8 cellular contexts compared by ENCODE assay signal in the genomic region with DNA sequence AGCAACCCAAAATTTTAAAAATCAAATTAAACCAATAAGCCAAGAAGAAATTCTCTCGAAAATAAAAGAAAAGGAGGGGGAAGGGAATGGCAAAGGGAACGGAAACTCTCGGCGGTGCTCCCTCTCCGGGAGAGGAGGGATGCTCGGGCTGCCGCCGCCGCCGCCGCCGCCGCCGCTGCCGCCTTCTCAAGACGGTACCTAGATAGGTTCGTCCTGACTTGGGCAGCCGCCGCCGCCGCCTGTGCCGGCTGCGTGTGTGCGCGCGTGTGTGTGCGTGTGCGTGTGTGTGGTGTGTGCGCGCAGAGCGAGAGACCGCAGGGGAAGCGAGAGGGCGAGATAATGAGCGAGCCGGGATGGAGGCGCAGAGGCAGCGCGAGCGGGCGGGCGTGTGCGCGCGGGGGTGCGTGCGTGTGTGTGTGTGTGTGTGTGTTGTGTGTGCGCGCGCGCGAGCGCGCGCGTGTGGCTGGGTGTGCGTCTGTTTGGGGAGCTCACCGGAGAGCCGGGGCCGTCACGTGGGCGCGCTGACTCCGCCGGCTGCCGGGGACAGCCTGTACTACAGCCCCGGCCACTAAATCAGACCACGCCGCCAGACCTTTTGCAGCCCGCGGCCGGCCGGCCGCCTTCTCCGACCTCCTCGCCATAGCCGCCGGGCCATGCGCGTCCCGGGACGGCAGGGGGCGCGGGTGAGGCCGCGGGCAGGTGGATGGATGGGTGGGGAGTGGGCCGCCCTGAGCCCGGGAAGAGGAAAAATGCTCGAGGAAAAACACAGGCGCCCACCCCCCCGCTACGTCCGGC.
DNase-seq lines count a peak whose midpoint lies in the region; ATAC-seq and FAIRE-seq lines count a peak whose summit lies in the region.

No MANE protein-coding gene starts in this region.

- intact Hi-C loops in activated CD4-positive, alpha-beta T cell treated with anti-CD3 and anti-CD28 coated beads for 36 hours (cut with DNase I, micrococcal nuclease) = loop anchor here (5.0 kb wide), 3 partner anchors 215 to 690 kb away; partner anchors contain the start of gene SEPSECS (in 1 of the 2)

- H3K36me3 Mint-ChIP-seq in activated CD4-positive, alpha-beta T cell treated with anti-CD3 and anti-CD28 coated beads for 36 hours (ENCODE audit: low read depth) = no peaks in the 10 kb centered on the region

- H3K27me3 Mint-ChIP-seq in activated CD4-positive, alpha-beta T cell treated with anti-CD3 and anti-CD28 coated beads for 36 hours = peaks cover 58% of the 10 kb centered on the region

- peak overlapping the region; percentile 79 for H3K4me3 Mint-ChIP-seq in activated CD4-positive, alpha-beta T cell treated with anti-CD3 and anti-CD28 coated beads for 36 hours

- POLR2A ChIA-PET in activated CD4-positive, alpha-beta T cell treated with anti-CD3 and anti-CD28 coated beads for 36 hours (lab: Charles Lee) = no interaction called here

- peaks cover 29% of the 10 kb centered on the region for H3K4me1 Mint-ChIP-seq in activated CD4-positive, alpha-beta T cell treated with anti-CD3 and anti-CD28 coated beads for 36 hours

- no peak for FAIRE-seq in GM18507 (lab: Jason Lieb, UNC)

- no peaks in the 10 kb centered on the region for H3K9me3 Mint-ChIP-seq in activated CD4-positive, alpha-beta T cell treated with anti-CD3 and anti-CD28 coated beads for 36 hours (ENCODE audit: low read depth)

- peak overlapping the region; percentile 64 for H3K27ac Mint-ChIP-seq in activated CD4-positive, alpha-beta T cell treated with anti-CD3 and anti-CD28 coated beads for 36 hours

- DNase-seq in 8988T = peak; percentile 94
- peak; percentile 37 for DNase-seq in GM18507 (ENCODE audit: extremely low spot score, insufficient read length, low read depth)
- DNase-seq in NCI-H2227 (lab: John Stamatoyannopoulos, UW; ENCODE audit: unreplicated experiment) = peak; percentile 82
- peak; percentile 75 for DNase-seq in activated CD4-positive, alpha-beta T cell treated with anti-CD3 and anti-CD28 coated beads for 36 hours
- peak; percentile 39 for DNase-seq in dedifferentiated amniotic fluid mesenchymal stem cell (ENCODE audit: extremely low spot score)
- DNase-seq in left kidney (ENCODE audit: low read depth, low spot score) = peak; percentile 94
- DNase-seq in stimulated activated CD4-positive, alpha-beta T cell treated with anti-CD3 and anti-CD28 coated beads, Interleukin-1b, Interleukin-23, amount 100 ng/mL, for 24 hours (ENCODE audit: low read depth in 4 of 4, low spot score in 1 of 4) = peak in 3 of 4 experiments; percentile 12 to 37 (median 35)

- ATAC-seq in HG03066 (IDR thresholded peaks at IDR 0.05; ENCODE audit: low read depth, unreplicated experiment) = peak; percentile 66
- peak; percentile 54 for ATAC-seq in activated CD4-positive, alpha-beta T cell treated with anti-CD3 and anti-CD28 coated beads for 36 hours

- CTCF ChIA-PET in activated CD4-positive, alpha-beta T cell treated with anti-CD3 and anti-CD28 coated beads for 36 hours (lab: Charles Lee) = interaction anchor here (0.7 kb wide), 1 partner anchor 130 kb away, joined by 3 read pairs; no protein-coding TSS in a partner anchor

Comparison
In these comparisons a context has a peak if more than half of its experiments do, and no peak if none do; other contexts are left out.
1. Peak in every context shown above with its lines: DNase-seq and ATAC-seq.
2. DNase-seq: peak in every context shown above with its lines; median percentile 94 in 8988T; 94 in left kidney; 82 in NCI-H2227; 75 in activated CD4-positive, alpha-beta T cell treated with anti-CD3 and anti-CD28 coated beads for 36 hours; 39 in dedifferentiated amniotic fluid mesenchymal stem cell; 37 in GM18507; 35 in stimulated activated CD4-positive, alpha-beta T cell treated with anti-CD3 and anti-CD28 coated beads, Interleukin-1b, Interleukin-23, amount 100 ng/mL, for 24 hours.